ENCODE assay signal across 8 cellular contexts in genomic region chr2:102356381-102356712, GRCh38. TPM values are rescaled to one million over a fixed set of nuclear protein-coding genes. Genes with fewer than 3 reads are reported as not detected.
DNase-seq lines count a peak whose midpoint lies in the region; ATAC-seq and TF ChIP-seq lines count a peak whose summit lies in the region.

No MANE protein-coding gene starts in this region.

- peaks cover 65% of the 10 kb centered on the region for H3K4me1 Mint-ChIP-seq in stimulated activated naive CD8-positive, alpha-beta T cell treated with anti-CD3 and anti-CD28 coated beads, Interleukin-15, Interleukin-2, amounts not matched to agents 100 ng/mL and 50 ng/mL, for 24 hours (ENCODE audit: low read depth)
- H3K4me1 Mint-ChIP-seq in activated naive CD8-positive, alpha-beta T cell (ENCODE audit: low read depth): peaks cover 47% of the 10 kb centered on the region

- no peak for DNase-seq in stimulated activated naive CD8-positive, alpha-beta T cell treated with anti-CD3 and anti-CD28 coated beads, Interleukin-15, Interleukin-2, amounts not matched to agents 100 U/mL and 50 U/mL, for 24 hours
- DNase-seq in lower leg skin (ENCODE audit: low spot score in 2 of 2) (no peak), aorta (no peak), NCI-H345 (lab: John Stamatoyannopoulos, UW) (no peak), NCI-H510A (lab: John Stamatoyannopoulos, UW) (no peak)
- no peak for DNase-seq in NK-92 treated with Interleukin-12 subunit alpha and Interleukin-12 subunit beta, amount 100 ng/mL, for 24 hours (lab: John Stamatoyannopoulos, UW)

- no peak for ATAC-seq in stimulated activated naive CD8-positive, alpha-beta T cell treated with anti-CD3 and anti-CD28 coated beads, Interleukin-15, Interleukin-2, amounts not matched to agents 100 U/mL and 50 U/mL, for 24 hours
- no peak for ATAC-seq in aorta (ENCODE audit: low FRiP score)

- peaks cover 33% of the 10 kb centered on the region for H3K36me3 Mint-ChIP-seq in stimulated activated naive CD8-positive, alpha-beta T cell treated with anti-CD3 and anti-CD28 coated beads, Interleukin-15, Interleukin-2, amounts not matched to agents 100 ng/mL and 50 ng/mL, for 24 hours (ENCODE audit: low read depth)
- H3K36me3 Mint-ChIP-seq in activated naive CD8-positive, alpha-beta T cell: peaks cover 5% of the 10 kb centered on the region

- TF ChIP-seq CTCF in lower leg skin (IDR thresholded peaks at IDR 0.05): no peak

- H3K4me3 ChIP-seq in lower leg skin (ENCODE audit: low read depth, poor library complexity, severe bottlenecking): peak overlapping the region; percentile 63
- peak overlapping the region; percentile 39 to 74 for H3K4me3 ChIP-seq in aorta (ENCODE audit: low read length in 2 of 2)

- 14 to 16% methylated on average over 7 of the region's 7 CpGs for WGBS in lower leg skin, 2 donors
- WGBS in aorta, 2 donors: 9 to 16% methylated on average over 7 of the region's 7 CpGs

- H3K27ac ChIP-seq in aorta (ENCODE audit: low read depth in 1 of 2, low read length in 2 of 2): no peak overlapping the region

- no peaks in the 10 kb centered on the region for H3K27me3 Mint-ChIP-seq in stimulated activated naive CD8-positive, alpha-beta T cell treated with anti-CD3 and anti-CD28 coated beads, Interleukin-15, Interleukin-2, amounts not matched to agents 100 ng/mL and 50 ng/mL, for 24 hours
- H3K27me3 Mint-ChIP-seq in activated naive CD8-positive, alpha-beta T cell: no peaks in the 10 kb centered on the region

- H3K4me1 ChIP-seq in aorta (ENCODE audit: control insufficient read depth in 1 of 2, insufficient read depth in 2 of 2, low read length in 2 of 2): no peaks in the 10 kb centered on the region

- no peaks in the 10 kb centered on the region for H3K27me3 ChIP-seq in aorta (ENCODE audit: control insufficient read depth in 1 of 2, insufficient read depth in 2 of 2, low read length in 1 of 2)

- peak overlapping the region; percentile 93 for H3K27ac Mint-ChIP-seq in stimulated activated naive CD8-positive, alpha-beta T cell treated with anti-CD3 and anti-CD28 coated beads, Interleukin-15, Interleukin-2, amounts not matched to agents 100 ng/mL and 50 ng/mL, for 24 hours
- peak overlapping the region; percentile 95 for H3K27ac Mint-ChIP-seq in activated naive CD8-positive, alpha-beta T cell

- intact Hi-C loops in lower leg skin (cut with DNase I; ENCODE audit: low total_unique reads): loop anchor here (10.0 kb wide), 1 partner anchor 102 kb away; no protein-coding TSS in a partner anchor
- intact Hi-C loops in aorta (cut with DNase I): loop anchor here (5.0 to 10.0 kb wide), 4 partner anchors 102 to 352 kb away; no protein-coding TSS in a partner anchor

- no peaks in the 10 kb centered on the region for H3K9me3 ChIP-seq in aorta (ENCODE audit: control insufficient read depth, low read length)

- H3K4me3 Mint-ChIP-seq in stimulated activated naive CD8-positive, alpha-beta T cell treated with anti-CD3 and anti-CD28 coated beads, Interleukin-15, Interleukin-2, amounts not matched to agents 100 ng/mL and 50 ng/mL, for 24 hours: peak overlapping the region; percentile 94
- H3K4me3 Mint-ChIP-seq in activated naive CD8-positive, alpha-beta T cell: peak overlapping the region; percentile 89

- no peaks in the 10 kb centered on the region for H3K36me3 ChIP-seq in aorta (ENCODE audit: control insufficient read depth in 1 of 2, insufficient read depth in 2 of 2, low read length in 1 of 2)

- H3K9me3 Mint-ChIP-seq in stimulated activated naive CD8-positive, alpha-beta T cell treated with anti-CD3 and anti-CD28 coated beads, Interleukin-15, Interleukin-2, amounts not matched to agents 100 ng/mL and 50 ng/mL, for 24 hours: no peaks in the 10 kb centered on the region
- no peaks in the 10 kb centered on the region for H3K9me3 Mint-ChIP-seq in activated naive CD8-positive, alpha-beta T cell (ENCODE audit: low read depth)

- TF ChIP-seq POLR2A in lower leg skin (IDR thresholded peaks at IDR 0.05): no peak

RNA-seq across cellular contexts. Expression of gene IL18R1, which starts 0.8 kb away (rescaled TPM):
- total RNA-seq in lower leg skin (1 to 10 TPM; 1.6 to 3.6 (median 2.6) TPM), aorta (10 to 100 TPM in 1 of 2 donors, 1 to 10 TPM in 1; 8.0 to 11.0 TPM)
- 1 to 10 TPM in 1 of 2 donors, under 1 TPM in 1; 0.33 to 1.6 TPM for polyA plus RNA-seq in aorta

RNA-seq across cellular contexts. Expression of gene IL1RL1, which starts 45.0 kb away (rescaled TPM):
- total RNA-seq in lower leg skin (1 to 10 TPM in 3 of 4 donors, under 1 TPM in 1; 0.88 to 5.8 (median 1.9) TPM), aorta (1 to 10 TPM; 7.4 to 8.1 TPM)
- 1 to 10 TPM; 2.5 to 6.9 TPM for polyA plus RNA-seq in aorta
